20 cellular contexts compared by ENCODE assay signal in the genomic region with DNA sequence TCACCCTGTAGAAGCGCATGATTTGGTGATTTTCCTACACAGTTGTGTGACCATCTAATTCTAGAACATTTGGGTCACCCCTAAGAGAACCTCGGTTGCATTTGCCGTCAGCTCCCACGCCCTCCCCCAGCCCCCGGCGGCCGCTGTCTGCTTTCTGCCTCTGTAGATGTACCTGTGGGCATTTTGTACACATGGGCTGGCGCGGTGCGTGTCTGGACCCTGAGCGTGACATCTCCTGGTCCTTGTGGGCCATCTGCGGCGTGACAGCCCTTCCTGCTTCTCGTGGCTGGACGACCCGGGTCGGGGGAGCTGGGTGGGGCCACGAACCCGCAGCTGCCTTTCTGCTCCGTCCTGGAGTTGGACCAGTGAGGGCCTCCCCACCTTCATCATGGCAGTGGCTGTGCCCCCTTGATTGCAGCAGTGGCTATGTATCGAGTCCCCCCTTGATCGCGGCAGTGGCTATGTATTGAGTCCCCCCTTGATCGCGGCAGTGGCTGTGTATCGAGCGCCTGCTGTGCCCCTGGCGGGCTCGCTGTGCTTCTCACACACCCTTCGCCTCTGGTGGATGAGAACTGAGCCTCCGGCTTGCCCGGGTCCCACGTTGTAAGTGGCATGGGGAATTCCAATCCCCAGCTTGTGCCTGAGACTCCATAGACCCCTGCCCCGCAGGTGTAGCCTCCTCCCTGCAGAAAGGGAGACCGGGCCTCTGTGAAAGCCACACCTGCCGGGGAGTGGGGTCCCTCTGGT.
"Had no signal": no experiment of that assay in that cellular context is flagged by ENCODE, and none has a peak within 500 bp of the region (broad histone marks: within the 10 kb centered on the region; RNA-seq: fewer than 3 reads in every experiment).

No MANE protein-coding gene starts in this region.

- H3K4me3 Mint-ChIP-seq: activated CD8-positive, alpha-beta memory T cell treated with anti-CD3 and anti-CD28 coated beads, Interleukin-2, amount 10 ng/mL, durations not matched to agents 7 days and 5 days; activated T-cell treated with anti-CD3 and anti-CD28 coated beads, Interleukin-2, amount 50 U/mL, for 24 hours; dendritic cell treated with granulocyte-macrophage colony-stimulating factor and Interleukin-4, amounts not matched to agents 40 ng/mL and 50 ng/mL, for 4 days; effector memory CD8-positive, alpha-beta T cell had no signal

- H3K36me3 Mint-ChIP-seq: activated CD8-positive, alpha-beta memory T cell treated with anti-CD3 and anti-CD28 coated beads, Interleukin-2, amount 10 ng/mL, durations not matched to agents 7 days and 5 days; activated naive CD4-positive, alpha-beta T cell treated with anti-CD3 and anti-CD28 coated beads, Interleukin-2, amount 50 U/mL, for 72 hours had no signal

- H3K27me3 ChIP-seq: gastroesophageal sphincter, hepatocyte, neutrophil, suprapubic skin, upper lobe of right lung had no signal

- H3K27ac Mint-ChIP-seq: activated CD8-positive, alpha-beta memory T cell treated with anti-CD3 and anti-CD28 coated beads, Interleukin-2, amount 10 ng/mL, durations not matched to agents 7 days and 5 days; activated naive CD4-positive, alpha-beta T cell treated with anti-CD3 and anti-CD28 coated beads, Interleukin-2, amount 50 U/mL, for 72 hours; dendritic cell treated with granulocyte-macrophage colony-stimulating factor and Interleukin-4, amounts not matched to agents 40 ng/mL and 50 ng/mL, for 4 days had no signal

- H3K4me3 ChIP-seq: gastroesophageal sphincter, hepatocyte, lower lobe of right lung, suprapubic skin, upper lobe of right lung had no signal

- H3K27me3 Mint-ChIP-seq: activated CD8-positive, alpha-beta memory T cell treated with anti-CD3 and anti-CD28 coated beads, Interleukin-2, amount 10 ng/mL, durations not matched to agents 7 days and 5 days; activated T-cell treated with anti-CD3 and anti-CD28 coated beads, Interleukin-2, amount 50 U/mL, for 24 hours; dendritic cell treated with granulocyte-macrophage colony-stimulating factor and Interleukin-4, amounts not matched to agents 40 ng/mL and 50 ng/mL, for 4 days; effector memory CD8-positive, alpha-beta T cell had no signal

- H3K9me3 Mint-ChIP-seq: activated naive CD4-positive, alpha-beta T cell treated with anti-CD3 and anti-CD28 coated beads, Interleukin-2, amount 50 U/mL, for 72 hours; activated T-cell treated with anti-CD3 and anti-CD28 coated beads, Interleukin-2, amount 50 U/mL, for 24 hours; dendritic cell treated with granulocyte-macrophage colony-stimulating factor and Interleukin-4, amounts not matched to agents 40 ng/mL and 50 ng/mL, for 4 days; effector memory CD8-positive, alpha-beta T cell had no signal

- DNase-seq: activated CD4-positive, alpha-beta T cell treated with anti-CD3 and anti-CD28 coated beads, Interleukin-2, amount 50 U/mL, for 4 hours; activated CD4-positive, CD25-positive, alpha-beta regulatory T cell treated with anti-CD3 and anti-CD28 coated beads, Interleukin-2, amount 50 U/mL, for 72 hours; activated CD8-positive, alpha-beta memory T cell treated with anti-CD3 and anti-CD28 coated beads, Interleukin-2, amount 10 ng/mL, durations not matched to agents 7 days and 5 days; activated effector memory CD4-positive, alpha-beta T cell treated with Interleukin-2 at 50 U/mL for 16 hours; activated T-cell treated with anti-CD3 and anti-CD28 coated beads, Interleukin-2, amount 50 U/mL, for 24 hours; cerebellar nuclear complex; effector memory CD8-positive, alpha-beta T cell; kidney glomerular epithelial cell; stimulated activated CD4-positive, alpha-beta T cell treated with anti-CD3 and anti-CD28 coated beads, Interleukin-12 subunit alpha, Interleukin-12 subunit beta, amount 100 ng/mL, for 4 hours; stimulated activated naive CD4-positive, alpha-beta T cell had no signal

- H3K9me3 ChIP-seq: gastroesophageal sphincter, lower lobe of right lung, neutrophil, suprapubic skin, upper lobe of right lung had no signal

- ATAC-seq: activated CD8-positive, alpha-beta memory T cell treated with anti-CD3 and anti-CD28 coated beads, Interleukin-2, amount 10 ng/mL, durations not matched to agents 7 days and 5 days; activated naive CD4-positive, alpha-beta T cell treated with anti-CD3 and anti-CD28 coated beads, Interleukin-2, amount 50 U/mL, for 72 hours; effector memory CD8-positive, alpha-beta T cell; gastroesophageal sphincter; sciatic nerve had no signal

- H3K4me1 Mint-ChIP-seq: activated CD8-positive, alpha-beta memory T cell treated with anti-CD3 and anti-CD28 coated beads, Interleukin-2, amount 10 ng/mL, durations not matched to agents 7 days and 5 days had no signal

- H3K27ac ChIP-seq: epithelial cell of prostate, gastroesophageal sphincter, hepatocyte, lower lobe of right lung, neutrophil, suprapubic skin, upper lobe of right lung had no signal
